ENCODE assay signal across 8 cellular contexts in the genomic region with DNA sequence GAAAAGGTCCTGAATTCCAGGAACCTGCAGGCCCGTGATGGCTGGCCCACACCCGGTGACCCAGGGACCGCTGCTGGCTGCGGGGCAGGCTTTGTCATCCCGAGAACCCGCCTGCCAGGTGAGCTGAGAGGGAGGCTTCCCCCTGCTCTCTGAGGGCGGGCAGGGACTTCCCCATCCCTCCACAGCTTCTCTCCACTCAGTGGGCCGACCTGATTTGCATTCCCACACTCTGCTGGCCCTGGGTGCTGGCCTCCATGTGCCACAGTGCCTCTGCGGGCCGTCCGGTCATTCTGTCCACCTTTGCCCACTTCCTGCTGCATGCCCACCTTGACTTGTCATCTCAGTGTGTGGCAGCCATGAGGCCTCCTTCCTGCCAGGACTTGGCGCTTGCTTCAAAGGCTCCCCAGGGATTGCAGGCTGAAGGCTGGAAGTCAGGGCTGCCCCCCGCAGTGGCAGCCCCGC. TPM values are rescaled to one million over a fixed set of nuclear protein-coding genes. Genes with fewer than 3 reads are reported as not detected.
DNase-seq lines count a peak whose midpoint lies in the region; ATAC-seq, FAIRE-seq and TF ChIP-seq lines count a peak whose summit lies in the region.

No MANE protein-coding gene starts in this region.

- H3K27ac Mint-ChIP-seq in activated CD4-positive, alpha-beta memory T cell treated with anti-CD3 and anti-CD28 coated beads for 36 hours = no peak overlapping the region
- H3K27ac Mint-ChIP-seq in activated CD4-positive, alpha-beta memory T cell treated with anti-CD3 and anti-CD28 coated beads, Interleukin-2, amount 10 ng/mL, durations not matched to agents 7 days and 5 days = no peak overlapping the region

- H3F3A ChIP-seq in MM.1S (ENCODE audit: insufficient read depth, low read length) (peaks cover 8% of the 10 kb centered on the region; the same call in 1 of the 2 replicates), GM23248 (ENCODE audit: insufficient read depth) (no peaks in the 10 kb centered on the region)

- 76 to 78% methylated on average over 14 of the region's 14 CpGs for WGBS in GM23248 (ENCODE audit: low coverage in 1 of 2, low lambda C conversion rate in 2 of 2, missing lambda C conversion rate in 2 of 2), 2 experiments

- H3K9me3 ChIP-seq in MM.1S (replicated peaks; ENCODE audit: insufficient read depth, low read length) (no peaks in the 10 kb centered on the region), GM23248 (ENCODE audit: low read depth) (no peaks in the 10 kb centered on the region)

- intact Hi-C loops in activated CD4-positive, alpha-beta memory T cell treated with anti-CD3 and anti-CD28 coated beads for 36 hours (cut with micrococcal nuclease) = no loop called here

- in situ Hi-C loops in GM23248 (cut with MboI) = no loop called here

- H3K9me2 ChIP-seq in MM.1S (replicated peaks; ENCODE audit: insufficient read depth, low read length) (no peaks in the 10 kb centered on the region), GM23248 (ENCODE audit: insufficient read depth) (no peaks in the 10 kb centered on the region)

- peaks cover 13% of the 10 kb centered on the region for H3K27me3 Mint-ChIP-seq in activated CD4-positive, alpha-beta memory T cell treated with anti-CD3 and anti-CD28 coated beads for 36 hours
- peaks cover 29% of the 10 kb centered on the region for H3K27me3 Mint-ChIP-seq in activated CD4-positive, alpha-beta memory T cell treated with anti-CD3 and anti-CD28 coated beads, Interleukin-2, amount 10 ng/mL, durations not matched to agents 7 days and 5 days

- no peak overlapping the region for H3K4me3 Mint-ChIP-seq in activated CD4-positive, alpha-beta memory T cell treated with anti-CD3 and anti-CD28 coated beads for 36 hours
- no peak overlapping the region for H3K4me3 Mint-ChIP-seq in activated CD4-positive, alpha-beta memory T cell treated with anti-CD3 and anti-CD28 coated beads, Interleukin-2, amount 10 ng/mL, durations not matched to agents 7 days and 5 days

- no peak for FAIRE-seq in H54 (lab: Jason Lieb, UNC)

- ATAC-seq in HG02571 (IDR thresholded peaks at IDR 0.05; ENCODE audit: unreplicated experiment) = peak; percentile 92

- H3K36me3 ChIP-seq in MM.1S (replicated peaks; ENCODE audit: insufficient read depth, low read length) = no peaks in the 10 kb centered on the region
- no peaks in the 10 kb centered on the region for H3K36me3 ChIP-seq in GM23248 (ENCODE audit: low read depth)

- DNase-seq in activated CD4-positive, alpha-beta memory T cell treated with anti-CD3 and anti-CD28 coated beads for 36 hours = peak; percentile 73
- DNase-seq in activated CD4-positive, alpha-beta memory T cell treated with anti-CD3 and anti-CD28 coated beads, Interleukin-2, amount 10 ng/mL, durations not matched to agents 7 days and 5 days = no peak
- peak; percentile 66 for DNase-seq in MM.1S
- peak; percentile 22 to 25 for DNase-seq in stimulated activated CD8-positive, alpha-beta memory T cell treated with anti-CD3 and anti-CD28 coated beads, Interleukin-7, amount 100 ng/mL, for 48 hours (ENCODE audit: extremely low read depth in 1 of 2, low read depth in 1 of 2)
- no peak for DNase-seq in foreskin fibroblast
- DNase-seq in H54 (ENCODE audit: insufficient read length, low spot score) = no peak
- no peak for DNase-seq in GM23248

- peaks cover 3% of the 10 kb centered on the region for H3K4me1 Mint-ChIP-seq in activated CD4-positive, alpha-beta memory T cell treated with anti-CD3 and anti-CD28 coated beads for 36 hours (ENCODE audit: low read depth)
- H3K4me1 Mint-ChIP-seq in activated CD4-positive, alpha-beta memory T cell treated with anti-CD3 and anti-CD28 coated beads, Interleukin-2, amount 10 ng/mL, durations not matched to agents 7 days and 5 days = peaks cover 2% of the 10 kb centered on the region

- peak overlapping the region; percentile 17; the same call in 1 of the 2 replicates for H3K4me2 ChIP-seq in MM.1S (ENCODE audit: low read depth, low read length)
- H3K4me2 ChIP-seq in GM23248 (ENCODE audit: unreplicated experiment) = no peak overlapping the region

- POLR2A ChIA-PET in activated CD4-positive, alpha-beta memory T cell treated with anti-CD3 and anti-CD28 coated beads for 36 hours (lab: Charles Lee) = no interaction called here
- POLR2A ChIA-PET in activated CD4-positive, alpha-beta memory T cell treated with anti-CD3 and anti-CD28 coated beads, Interleukin-2, amount 10 ng/mL, durations not matched to agents 7 days and 5 days (lab: Charles Lee) = no interaction called here

- CTCF ChIA-PET in activated CD4-positive, alpha-beta memory T cell treated with anti-CD3 and anti-CD28 coated beads for 36 hours (lab: Charles Lee) = no interaction called here
- CTCF ChIA-PET in activated CD4-positive, alpha-beta memory T cell treated with anti-CD3 and anti-CD28 coated beads, Interleukin-2, amount 10 ng/mL, durations not matched to agents 7 days and 5 days (lab: Charles Lee) = no interaction called here

- no peak for TF ChIP-seq POLR2A in H54 (IDR thresholded peaks at IDR 0.05; ENCODE audit: low read depth, low read length)

- no peak overlapping the region for H3K4me3 ChIP-seq in MM.1S (ENCODE audit: low read length)
- H3K4me3 ChIP-seq in foreskin fibroblast (ENCODE audit: low read depth in 1 of 2, low read length in 2 of 2) = no peak overlapping the region
- no peak overlapping the region for H3K4me3 ChIP-seq in GM23248

- no peaks in the 10 kb centered on the region for H3K36me3 Mint-ChIP-seq in activated CD4-positive, alpha-beta memory T cell treated with anti-CD3 and anti-CD28 coated beads for 36 hours
- H3K36me3 Mint-ChIP-seq in activated CD4-positive, alpha-beta memory T cell treated with anti-CD3 and anti-CD28 coated beads, Interleukin-2, amount 10 ng/mL, durations not matched to agents 7 days and 5 days (ENCODE audit: low read depth) = no peaks in the 10 kb centered on the region

- H3K27ac ChIP-seq in MM.1S (ENCODE audit: low read length) (peak overlapping the region; percentile 11; the same call in 1 of the 2 replicates), GM23248 (no peak overlapping the region)

- H3K9ac ChIP-seq in MM.1S (ENCODE audit: low read length) (no peak overlapping the region), GM23248 (no peak overlapping the region)

- TF ChIP-seq CTCF in MM.1S (IDR thresholded peaks at IDR 0.05; ENCODE audit: low read length) = peak; percentile 12; the same call in 1 of the 2 replicates
- TF ChIP-seq CTCF in foreskin fibroblast (IDR thresholded peaks at IDR 0.05; ENCODE audit: low read depth, low read length) = no peak

- H3K4me1 ChIP-seq in MM.1S (ENCODE audit: low read length) (peaks cover 48% of the 10 kb centered on the region), GM23248 (ENCODE audit: insufficient read depth) (no peaks in the 10 kb centered on the region)

- H3K79me2 ChIP-seq in MM.1S (ENCODE audit: low read length) (peaks cover 89% of the 10 kb centered on the region), GM23248 (ENCODE audit: insufficient read depth) (no peaks in the 10 kb centered on the region)

- H3K27me3 ChIP-seq in MM.1S (replicated peaks; ENCODE audit: insufficient read depth, low read length) (no peaks in the 10 kb centered on the region), GM23248 (replicated peaks; ENCODE audit: insufficient read depth) (0 out of 2 replicates have a peak, but pooled peaks cover 4% of the 10 kb centered on the region)

- H2AFZ ChIP-seq in MM.1S (ENCODE audit: low read length) (no peak overlapping the region), GM23248 (no peak overlapping the region)

- no peaks in the 10 kb centered on the region for H4K20me1 ChIP-seq in MM.1S (ENCODE audit: insufficient read depth, low read length)
- H4K20me1 ChIP-seq in GM23248 (ENCODE audit: insufficient read depth) = no peaks in the 10 kb centered on the region

- no peaks in the 10 kb centered on the region for H3K9me3 Mint-ChIP-seq in activated CD4-positive, alpha-beta memory T cell treated with anti-CD3 and anti-CD28 coated beads for 36 hours
- no peaks in the 10 kb centered on the region for H3K9me3 Mint-ChIP-seq in activated CD4-positive, alpha-beta memory T cell treated with anti-CD3 and anti-CD28 coated beads, Interleukin-2, amount 10 ng/mL, durations not matched to agents 7 days and 5 days

RNA-seq across cellular contexts. Expression of gene PALD1, which starts 35.3 kb away (rescaled TPM):
- total RNA-seq in activated CD4-positive, alpha-beta memory T cell treated with anti-CD3 and anti-CD28 coated beads for 36 hours = under 1 TPM; 0.41 to 0.48 TPM
- under 1 TPM; 0.08 to 0.15 TPM for total RNA-seq in activated CD4-positive, alpha-beta memory T cell treated with anti-CD3 and anti-CD28 coated beads, Interleukin-2, amount 10 ng/mL, durations not matched to agents 7 days and 5 days
- total RNA-seq in GM23248 (2014; rRNA removed; shearing (Covaris generic)) = not detected in 2 replicates
- polyA plus RNA-seq in GM23248 (2016; fragmentation: Nextera tagmentation; extraction: Ambion mirVana) = not detected in 2 replicates

Comparison
In these comparisons a context has a peak if more than half of its experiments do, and no peak if none do; other contexts are left out.
1. DNase-seq: peak in activated CD4-positive, alpha-beta memory T cell treated with anti-CD3 and anti-CD28 coated beads for 36 hours (single experiment), MM.1S (single experiment) and stimulated activated CD8-positive, alpha-beta memory T cell treated with anti-CD3 and anti-CD28 coated beads, Interleukin-7, amount 100 ng/mL, for 48 hours (2 of 2); none in activated CD4-positive, alpha-beta memory T cell treated with anti-CD3 and anti-CD28 coated beads, Interleukin-2, amount 10 ng/mL, durations not matched to agents 7 days and 5 days (single experiment), foreskin fibroblast (0 of 2), H54 (single experiment) and GM23248 (single experiment).